ENCODE assay signal across 22 cellular contexts in genomic region chr7:19572566-19572965, GRCh38.
"Had no signal": no experiment of that assay in that cellular context is flagged by ENCODE, and none has a peak within 500 bp of the region (broad histone marks: within the 10 kb centered on the region; RNA-seq: fewer than 3 reads in every experiment).

No MANE protein-coding gene starts in this region.

- H3K9me3 ChIP-seq: esophagus muscularis mucosa, gastroesophageal sphincter, heart right ventricle, neutrophil, SK-N-SH, suprapubic skin, upper lobe of right lung had no signal

- DNase-seq: activated CD4-positive, CD25-positive, alpha-beta regulatory T cell treated with anti-CD3 and anti-CD28 coated beads, Interleukin-2, amount 50 U/mL, for 72 hours; activated naive CD4-positive, alpha-beta T cell; activated T-cell treated with anti-CD3 and anti-CD28 coated beads for 4 hours; central memory CD4-positive, alpha-beta T cell; heart right ventricle; natural killer cell; posterior cingulate gyrus; SK-N-SH; small intestine; stimulated activated CD4-positive, alpha-beta T cell treated with anti-CD3 and anti-CD28 coated beads, Interleukin-4, amount 100 ng/mL, for 4 hours; stimulated activated CD8-positive, alpha-beta memory T cell treated with anti-CD3 and anti-CD28 coated beads, Interleukin-4, amount 100 ng/mL, for 48 hours; stimulated activated naive CD8-positive, alpha-beta T cell treated with anti-CD3 and anti-CD28 coated beads, Interleukin-15, Interleukin-2, amounts not matched to agents 100 U/mL and 50 U/mL, for 24 hours; T-cell; T1000; upper lobe of right lung had no signal

- H3K4me3 ChIP-seq: coronary artery, esophagus muscularis mucosa, gastroesophageal sphincter, heart right ventricle, suprapubic skin, upper lobe of right lung had no signal

- H3K27me3 ChIP-seq: esophagus muscularis mucosa, gastroesophageal sphincter, heart right ventricle, neutrophil, suprapubic skin, upper lobe of right lung had no signal

- H3K36me3 ChIP-seq: esophagus muscularis mucosa, gastroesophageal sphincter, heart right ventricle, neutrophil, suprapubic skin, upper lobe of right lung had no signal

- H3K4me1 ChIP-seq: esophagus muscularis mucosa, gastroesophageal sphincter, heart right ventricle, suprapubic skin, upper lobe of right lung had no signal

- H3K9ac ChIP-seq: SK-N-SH had no signal

- FAIRE-seq: astrocyte, islet of Langerhans, small intestine had no signal

- H3K27ac ChIP-seq: coronary artery, esophagus muscularis mucosa, gastroesophageal sphincter, heart right ventricle, neutrophil, suprapubic skin, upper lobe of right lung had no signal
